8 cellular contexts compared by ENCODE assay signal in genomic region chr22:21045585-21046294, GRCh38. TPM values are rescaled to one million over a fixed set of nuclear protein-coding genes. Genes with fewer than 3 reads are reported as not detected.
DNase-seq lines count a peak whose midpoint lies in the region; ATAC-seq and TF ChIP-seq lines count a peak whose summit lies in the region.

Gene LRRC74B, plus strand, starts transcription at chr22:21045946. Its CDS starts 41 bp downstream, at chr22:21045987.

- no peaks in the 10 kb centered on the region for H3K79me2 ChIP-seq in MM.1S (ENCODE audit: low read length)

- CTCF ChIA-PET in CD8-positive, alpha-beta memory T cell (lab: Charles Lee): no interaction called here
- CTCF ChIA-PET in activated naive CD4-positive, alpha-beta T cell treated with anti-CD3 and anti-CD28 coated beads, Interleukin-2, amount 10 ng/mL, durations not matched to agents 7 days and 5 days (lab: Charles Lee): interaction anchor here (0.6 to 1.9 kb wide), 3 partner anchors 25 to 649 kb away, joined by 3 to 4 read pairs (median 3); partner anchors contain the start of gene LZTR1

- H3K36me3 ChIP-seq in CD8-positive, alpha-beta memory T cell (ENCODE audit: insufficient read depth, low read length): no peaks in the 10 kb centered on the region
- no peaks in the 10 kb centered on the region for H3K36me3 ChIP-seq in MM.1S (replicated peaks; ENCODE audit: insufficient read depth, low read length)
- H3K36me3 ChIP-seq in SJCRH30: no peaks in the 10 kb centered on the region
- H3K36me3 ChIP-seq in neuron (ENCODE audit: insufficient read depth, low read length): no peaks in the 10 kb centered on the region
- no peaks in the 10 kb centered on the region for H3K36me3 ChIP-seq in stomach smooth muscle (ENCODE audit: control insufficient read depth in 2 of 2, insufficient read depth in 2 of 2, low read length in 2 of 2)

- POLR2A ChIA-PET in CD8-positive, alpha-beta memory T cell (lab: Charles Lee): interaction anchor here (0.8 kb wide), 1 partner anchor 8 kb away, joined by 3 read pairs; no protein-coding TSS in a partner anchor

- peak within 1 kb of the TSS in 7 of 8 donors; percentile 53 to 91 (median 84) for H3K27ac Mint-ChIP-seq in CD8-positive, alpha-beta memory T cell
- peak within 1 kb of the TSS; percentile 55 for H3K27ac Mint-ChIP-seq in activated naive CD4-positive, alpha-beta T cell treated with anti-CD3 and anti-CD28 coated beads, Interleukin-2, amount 10 ng/mL, durations not matched to agents 7 days and 5 days

- no peaks in the 10 kb centered on the region for H3K36me3 Mint-ChIP-seq in CD8-positive, alpha-beta memory T cell
- H3K36me3 Mint-ChIP-seq in activated naive CD4-positive, alpha-beta T cell treated with anti-CD3 and anti-CD28 coated beads, Interleukin-2, amount 10 ng/mL, durations not matched to agents 7 days and 5 days: no peaks in the 10 kb centered on the region

- no peaks in the 10 kb centered on the region for H3K9me3 Mint-ChIP-seq in CD8-positive, alpha-beta memory T cell
- no peaks in the 10 kb centered on the region for H3K9me3 Mint-ChIP-seq in activated naive CD4-positive, alpha-beta T cell treated with anti-CD3 and anti-CD28 coated beads, Interleukin-2, amount 10 ng/mL, durations not matched to agents 7 days and 5 days

- peaks cover 8% of the 10 kb centered on the region; the same call in 1 of the 2 replicates for H3F3A ChIP-seq in MM.1S (ENCODE audit: insufficient read depth, low read length)

- no peaks in the 10 kb centered on the region for H3K9me2 ChIP-seq in MM.1S (replicated peaks; ENCODE audit: insufficient read depth, low read length)

- no peaks in the 10 kb centered on the region for H4K20me1 ChIP-seq in MM.1S (ENCODE audit: insufficient read depth, low read length)

- peaks cover 19 to 28% (median 26%) of the 10 kb centered on the region in 3 donors for H3K4me1 Mint-ChIP-seq in CD8-positive, alpha-beta memory T cell
- peaks cover 30% of the 10 kb centered on the region for H3K4me1 Mint-ChIP-seq in activated naive CD4-positive, alpha-beta T cell treated with anti-CD3 and anti-CD28 coated beads, Interleukin-2, amount 10 ng/mL, durations not matched to agents 7 days and 5 days

- H3K4me2 ChIP-seq in MM.1S (ENCODE audit: low read depth, low read length): peak within 1 kb of the TSS; percentile 97

- peaks cover 11% of the 10 kb centered on the region for H3K4me1 ChIP-seq in CD8-positive, alpha-beta memory T cell (ENCODE audit: insufficient read depth, low read length)
- H3K4me1 ChIP-seq in MM.1S (ENCODE audit: low read length): peaks cover 11% of the 10 kb centered on the region
- H3K4me1 ChIP-seq in SJCRH30: peaks cover 24% of the 10 kb centered on the region
- peaks cover 21% of the 10 kb centered on the region for H3K4me1 ChIP-seq in neuron (ENCODE audit: insufficient read depth, low read length)
- peaks cover 17% of the 10 kb centered on the region for H3K4me1 ChIP-seq in stomach smooth muscle (ENCODE audit: control insufficient read depth, insufficient read depth, low read length)

- H3K4me3 ChIP-seq in CD8-positive, alpha-beta memory T cell (ENCODE audit: low read length): peak within 1 kb of the TSS; percentile 52
- H3K4me3 ChIP-seq in MM.1S (ENCODE audit: low read length): peak within 1 kb of the TSS; percentile 67
- H3K4me3 ChIP-seq in SJCRH30: peak within 1 kb of the TSS; percentile 63
- peak within 1 kb of the TSS; percentile 67 for H3K4me3 ChIP-seq in neuron (ENCODE audit: low read length)
- peak within 1 kb of the TSS; percentile 80 to 84 for H3K4me3 ChIP-seq in stomach smooth muscle (ENCODE audit: low read length in 2 of 2)

- H2AFZ ChIP-seq in MM.1S (ENCODE audit: low read length) (peak within 1 kb of the TSS; percentile 80), neuron (ENCODE audit: low read depth, low read length) (peak within 1 kb of the TSS; percentile 82)

- no peak within 1 kb of the TSS for H3K27ac ChIP-seq in CD8-positive, alpha-beta memory T cell (ENCODE audit: low read depth, low read length)
- H3K27ac ChIP-seq in MM.1S (ENCODE audit: low read length) (peak within 1 kb of the TSS; percentile 37; the same call in 1 of the 2 replicates), SJCRH30 (peak within 1 kb of the TSS; percentile 86), stomach smooth muscle (ENCODE audit: low read length) (no peak within 1 kb of the TSS)

- H3K27me3 ChIP-seq in CD8-positive, alpha-beta memory T cell (ENCODE audit: insufficient read depth, low read length, poor library complexity, severe bottlenecking): peaks cover 9% of the 10 kb centered on the region
- H3K27me3 ChIP-seq in MM.1S (replicated peaks; ENCODE audit: insufficient read depth, low read length) (no peaks in the 10 kb centered on the region), SJCRH30 (no peaks in the 10 kb centered on the region), neuron (ENCODE audit: insufficient read depth, low read length) (peaks cover 3% of the 10 kb centered on the region), stomach smooth muscle (ENCODE audit: control insufficient read depth in 1 of 2, insufficient read depth in 2 of 2, low read length in 2 of 2) (no peaks in the 10 kb centered on the region)

- TF ChIP-seq CTCF in MM.1S (IDR thresholded peaks at IDR 0.05; ENCODE audit: low read length): no peak

- H3K9me3 ChIP-seq in CD8-positive, alpha-beta memory T cell (ENCODE audit: low read length): no peaks in the 10 kb centered on the region
- H3K9me3 ChIP-seq in MM.1S (replicated peaks; ENCODE audit: insufficient read depth, low read length) (no peaks in the 10 kb centered on the region), SJCRH30 (replicated peaks) (no peaks in the 10 kb centered on the region), neuron (ENCODE audit: low read length) (no peaks in the 10 kb centered on the region), stomach smooth muscle (ENCODE audit: control insufficient read depth in 2 of 2, low read length in 2 of 2) (no peaks in the 10 kb centered on the region)

- peaks cover 7 to 24% of the 10 kb centered on the region in 2 donors for H3K27me3 Mint-ChIP-seq in CD8-positive, alpha-beta memory T cell
- peaks cover 66% of the 10 kb centered on the region for H3K27me3 Mint-ChIP-seq in activated naive CD4-positive, alpha-beta T cell treated with anti-CD3 and anti-CD28 coated beads, Interleukin-2, amount 10 ng/mL, durations not matched to agents 7 days and 5 days

- ATAC-seq in GM21576 (IDR thresholded peaks at IDR 0.05; ENCODE audit: unreplicated experiment): peak; percentile 55

- peak within 1 kb of the TSS; percentile 61 for H3K9ac ChIP-seq in MM.1S (ENCODE audit: low read length)
- H3K9ac ChIP-seq in stomach smooth muscle (ENCODE audit: low read length in 2 of 2): peak within 1 kb of the TSS; percentile 29 to 35

- peak within 1 kb of the TSS; percentile 55 to 80 (median 67) for H3K4me3 Mint-ChIP-seq in CD8-positive, alpha-beta memory T cell
- H3K4me3 Mint-ChIP-seq in activated naive CD4-positive, alpha-beta T cell treated with anti-CD3 and anti-CD28 coated beads, Interleukin-2, amount 10 ng/mL, durations not matched to agents 7 days and 5 days: peak within 1 kb of the TSS; percentile 21

- peak; percentile 11 to 82 (median 52) for DNase-seq in CD8-positive, alpha-beta memory T cell
- DNase-seq in MM.1S (peak; percentile 94), SJCRH30 (peak; percentile 92 to 93), germinal center (ENCODE audit: low spot score) (peak; percentile 87)
- peak; percentile 84 for DNase-seq in activated naive CD4-positive, alpha-beta T cell treated with anti-CD3 and anti-CD28 coated beads, Interleukin-2, amount 10 ng/mL, durations not matched to agents 7 days and 5 days

RNA-seq across cellular contexts. Expression of gene LRRC74B, which starts in this region (rescaled TPM):
- total RNA-seq in CD8-positive, alpha-beta memory T cell: not detected
- polyA plus RNA-seq in CD8-positive, alpha-beta memory T cell: not detected
- total RNA-seq in SJCRH30 (2014; rRNA removed; shearing (Covaris generic)): not detected in 2 replicates

Comparison
In these comparisons a context has a peak if more than half of its experiments do, and no peak if none do; other contexts are left out.
1. Peak in DNase-seq and H3K4me3 ChIP-seq in CD8-positive, alpha-beta memory T cell; RNA of the gene not detected or under 1 TPM.
2. Peak in DNase-seq, H3K4me3 ChIP-seq and H3K27ac ChIP-seq in SJCRH30; RNA of the gene not detected or under 1 TPM.